ENCODE assay signal across 25 cellular contexts in the genomic region with DNA sequence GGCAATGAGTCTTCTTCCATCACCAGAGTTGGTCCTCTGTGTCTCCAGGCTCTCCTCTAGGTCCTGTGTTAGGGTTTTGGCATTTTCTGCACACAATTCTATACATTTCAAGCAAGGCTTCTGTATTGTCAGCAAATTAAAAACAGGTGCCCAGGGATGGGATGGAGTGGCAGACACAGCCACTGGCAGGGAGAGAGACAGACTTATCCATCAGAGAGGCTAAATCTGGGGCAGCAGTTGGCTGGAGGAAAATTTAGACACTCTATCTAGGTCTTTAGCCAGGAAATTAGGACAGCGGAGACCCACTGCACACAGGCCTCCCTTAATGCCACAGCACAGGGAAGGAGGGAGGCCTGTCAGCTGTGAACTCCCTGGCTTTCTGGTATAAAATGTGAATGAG. TPM values are rescaled to one million over a fixed set of nuclear protein-coding genes. Genes with fewer than 3 reads are reported as not detected.
"Had no signal": no experiment of that assay in that cellular context is flagged by ENCODE, and none has a peak within 500 bp of the region (broad histone marks: within the 10 kb centered on the region; RNA-seq: fewer than 3 reads in every experiment).

No MANE protein-coding gene starts in this region.

- DNase-seq: colonic mucosa; effector CD8-positive, alpha-beta T cell; endodermal cell; foreskin keratinocyte; heart right ventricle; hippocampal formation; islet precursor cell; left ventricle myocardium superior; lower lobe of right lung; natural killer cell; occipital lobe; ovary; posterior cingulate gyrus; psoas muscle; right cardiac atrium; sigmoid colon; stimulated activated CD4-positive, alpha-beta T cell treated with anti-CD3 and anti-CD28 coated beads, Interleukin-4, amount 100 ng/mL, for 4 hours; stimulated activated naive CD8-positive, alpha-beta T cell treated with anti-CD3 and anti-CD28 coated beads, Interleukin-15, Interleukin-2, amounts not matched to agents 100 U/mL and 50 U/mL, for 24 hours; substantia nigra; testis had no signal

- H3K27ac ChIP-seq: colonic mucosa, epithelial cell of prostate, foreskin keratinocyte, gastroesophageal sphincter, heart right ventricle, ovary, psoas muscle, sigmoid colon, testis, tibial artery, vagina had no signal

- H3K27me3 ChIP-seq: colonic mucosa, gastroesophageal sphincter, heart right ventricle, ovary, sigmoid colon, testis, tibial artery, vagina had no signal

- ATAC-seq: esophagus mucosa; foreskin keratinocyte; gastroesophageal sphincter; heart right ventricle; left ventricle myocardium superior; natural killer cell; psoas muscle; right cardiac atrium; stimulated activated naive CD8-positive, alpha-beta T cell treated with anti-CD3 and anti-CD28 coated beads, Interleukin-15, Interleukin-2, amounts not matched to agents 100 U/mL and 50 U/mL, for 24 hours had no signal

- H3K4me3 ChIP-seq: colonic mucosa, gastroesophageal sphincter, heart right ventricle, lower lobe of right lung, ovary, psoas muscle, sigmoid colon, testis, tibial artery, vagina had no signal

- H3K9me3 ChIP-seq: colonic mucosa, gastroesophageal sphincter, heart right ventricle, lower lobe of right lung, ovary, psoas muscle, sigmoid colon, testis, tibial artery, vagina had no signal

- H3K36me3 ChIP-seq: colonic mucosa, gastroesophageal sphincter, heart right ventricle, lower lobe of right lung, ovary, sigmoid colon, tibial artery, vagina had no signal

- H3K4me1 ChIP-seq: colonic mucosa, foreskin keratinocyte, testis had no signal

RNA-seq across cellular contexts. Expression of a gene that starts 20.2 kb away (rescaled TPM):
- total RNA-seq: esophagus mucosa, foreskin keratinocyte, vagina had no signal
- polyA plus RNA-seq: foreskin keratinocyte had no signal
